ENCODE assay signal across 9 cellular contexts in genomic region chr22:24503137-24503850, GRCh38. TPM values are rescaled to one million over a fixed set of nuclear protein-coding genes. Genes with fewer than 3 reads are reported as not detected.
DNase-seq lines count a peak whose midpoint lies in the region; ATAC-seq, FAIRE-seq and TF ChIP-seq lines count a peak whose summit lies in the region.
"Had no signal": no experiment of that assay in that cellular context is flagged by ENCODE, and none has a peak within 500 bp of the region (broad histone marks: within the 10 kb centered on the region; RNA-seq: fewer than 3 reads in every experiment).

No MANE protein-coding gene starts in this region.

- TF ChIP-seq CTCF in gastroesophageal sphincter (IDR thresholded peaks at IDR 0.05) (peak in 3 of 4 experiments; percentile 62 to 74 (median 68)), gastrocnemius medialis (IDR thresholded peaks at IDR 0.05 in 4 of 5, conservative IDR thresholded peaks at IDR 0.05 in 1 of 5) (peak; percentile 21 to 67 (median 57))

- TF ChIP-seq POLR2A in H54 (IDR thresholded peaks at IDR 0.05; ENCODE audit: low read depth, low read length) = no peak
- no peak for TF ChIP-seq POLR2A in gastroesophageal sphincter (IDR thresholded peaks at IDR 0.05)
- TF ChIP-seq POLR2A in gastrocnemius medialis (IDR thresholded peaks at IDR 0.05) = no peak

- TF ChIP-seq EP300 in gastroesophageal sphincter (IDR thresholded peaks at IDR 0.05) = no peak

- ATAC-seq in activated T-cell treated with anti-CD3 and anti-CD28 coated beads, Interleukin-2, amount 50 U/mL, for 4 hours = peak; percentile 73 to 88
- peak; percentile 45 for ATAC-seq in gastroesophageal sphincter
- ATAC-seq in gastrocnemius medialis = peak in 1 of 2 donors; percentile 55
- no peak for ATAC-seq in GM19324 (IDR thresholded peaks at IDR 0.05; ENCODE audit: low FRiP score, unreplicated experiment)
- ATAC-seq in HG02884 (IDR thresholded peaks at IDR 0.05; ENCODE audit: unreplicated experiment) = no peak

- H3K36me3 ChIP-seq in gastroesophageal sphincter (no peaks in the 10 kb centered on the region), gastrocnemius medialis (no peaks in the 10 kb centered on the region)

- H3K4me3 Mint-ChIP-seq in activated T-cell treated with anti-CD3 and anti-CD28 coated beads, Interleukin-2, amount 50 U/mL, for 4 hours = no peak overlapping the region
- H3K4me3 Mint-ChIP-seq: T-helper 1 cell treated with Interleukin-12 subunit alpha and Interleukin-12 subunit beta and Interleukin-4 antibody, amounts not matched to agents 30 μg/mL and 1 μg/mL, for 36 hours had no signal

- H3K27me3 ChIP-seq in gastroesophageal sphincter (no peaks in the 10 kb centered on the region), gastrocnemius medialis (no peaks in the 10 kb centered on the region)

- intact Hi-C loops in gastrocnemius medialis (cut with DNase I; ENCODE audit: low total_unique reads) = loop anchor here (5.0 kb wide), 1 partner anchor 81 kb away; no protein-coding TSS in a partner anchor

- H3K9me3 ChIP-seq in gastroesophageal sphincter (no peaks in the 10 kb centered on the region), gastrocnemius medialis (no peaks in the 10 kb centered on the region)

- no peak overlapping the region for H3K27ac ChIP-seq in gastroesophageal sphincter
- H3K27ac ChIP-seq in gastrocnemius medialis = no peak overlapping the region

- H3K4me3 ChIP-seq in gastroesophageal sphincter (no peak overlapping the region), gastrocnemius medialis (no peak overlapping the region)

- in situ Hi-C loops in gastrocnemius medialis (cut with MboI; ENCODE audit: low sequenced_read_pairs in 4 of 4) = loop anchor here in 1 of 4 donors (10.0 kb wide), 1 partner anchor 68 kb away; no protein-coding TSS in a partner anchor

- no peaks in the 10 kb centered on the region for H3K27me3 Mint-ChIP-seq in activated T-cell treated with anti-CD3 and anti-CD28 coated beads, Interleukin-2, amount 50 U/mL, for 4 hours (ENCODE audit: low read depth)

- H3K4me1 ChIP-seq in gastroesophageal sphincter (peaks cover 0 to 10% (median 2%) of the 10 kb centered on the region in 3 donors), gastrocnemius medialis (peaks cover 0 to 10% of the 10 kb centered on the region in 2 donors)

- H3K9me3 Mint-ChIP-seq in activated T-cell treated with anti-CD3 and anti-CD28 coated beads, Interleukin-2, amount 50 U/mL, for 4 hours = no peaks in the 10 kb centered on the region
- H3K9me3 Mint-ChIP-seq: T-helper 1 cell treated with Interleukin-12 subunit alpha and Interleukin-12 subunit beta and Interleukin-4 antibody, amounts not matched to agents 30 μg/mL and 1 μg/mL, for 36 hours had no signal

- peak; percentile 27 for FAIRE-seq in H54 (lab: Jason Lieb, UNC)

- H3K4me1 Mint-ChIP-seq in activated T-cell treated with anti-CD3 and anti-CD28 coated beads, Interleukin-2, amount 50 U/mL, for 4 hours (ENCODE audit: low read depth) = peaks cover 8% of the 10 kb centered on the region

- 64 to 70% methylated on average over 3 to 7 of the region's 7 CpGs for WGBS in gastroesophageal sphincter (ENCODE audit: low coverage in 1 of 2), 2 donors

- DNase-seq in COLO668 (lab: John Stamatoyannopoulos, UW; ENCODE audit: unreplicated experiment) = peak; percentile 27
- peak; percentile 52 for DNase-seq in H54 (ENCODE audit: insufficient read length, low spot score)
- DNase-seq in RKO (ENCODE audit: low spot score) = peak; percentile 39
- DNase-seq in activated T-cell treated with anti-CD3 and anti-CD28 coated beads, Interleukin-2, amount 50 U/mL, for 4 hours = peak; percentile 64
- DNase-seq in gastrocnemius medialis = no peak

- no peaks in the 10 kb centered on the region for H3K36me3 Mint-ChIP-seq in activated T-cell treated with anti-CD3 and anti-CD28 coated beads, Interleukin-2, amount 50 U/mL, for 4 hours (ENCODE audit: insufficient read depth)

RNA-seq across cellular contexts. Expression of gene UPB1, which starts 8.2 kb away (rescaled TPM):
- under 1 TPM; 0.16 to 0.23 (median 0.16) TPM for total RNA-seq in activated T-cell treated with anti-CD3 and anti-CD28 coated beads, Interleukin-2, amount 50 U/mL, for 4 hours
- under 1 TPM in 3 of 4 donors, not detected in 1; 0.13 to 0.93 (median 0.50) TPM for total RNA-seq in gastroesophageal sphincter
- under 1 TPM; 0.20 to 0.25 (median 0.22) TPM for total RNA-seq in gastrocnemius medialis

RNA-seq across cellular contexts. Expression of gene GUCD1, which starts 51.6 kb away (rescaled TPM):
- 100 to 1,000 TPM in 1 of 3 donors, 10 to 100 TPM in 2; 85.9 to 105 (median 92.2) TPM for total RNA-seq in activated T-cell treated with anti-CD3 and anti-CD28 coated beads, Interleukin-2, amount 50 U/mL, for 4 hours
- total RNA-seq in gastroesophageal sphincter = 100 to 1,000 TPM; 107 to 178 (median 121) TPM
- total RNA-seq in gastrocnemius medialis = 100 to 1,000 TPM; 215 to 315 (median 238) TPM

RNA-seq across cellular contexts. Expression of gene SNRPD3, which starts 52.5 kb away (rescaled TPM):
- total RNA-seq in activated T-cell treated with anti-CD3 and anti-CD28 coated beads, Interleukin-2, amount 50 U/mL, for 4 hours = 100 to 1,000 TPM; 182 to 212 (median 210) TPM
- 100 to 1,000 TPM in 3 of 4 donors, 10 to 100 TPM in 1; 98.4 to 138 (median 104) TPM for total RNA-seq in gastroesophageal sphincter
- total RNA-seq in gastrocnemius medialis = 100 to 1,000 TPM; 119 to 166 (median 145) TPM

Comparison
In these comparisons a context has a peak if more than half of its experiments do, and no peak if none do; other contexts are left out.
1. DNase-seq: peak in COLO668 (single experiment), H54 (single experiment), RKO (single experiment) and activated T-cell treated with anti-CD3 and anti-CD28 coated beads, Interleukin-2, amount 50 U/mL, for 4 hours (single experiment); none in gastrocnemius medialis (0 of 2).
2. ATAC-seq: peak in activated T-cell treated with anti-CD3 and anti-CD28 coated beads, Interleukin-2, amount 50 U/mL, for 4 hours (2 of 2) and gastroesophageal sphincter (single experiment); none in GM19324 (single experiment) and HG02884 (single experiment).